ENCODE assay signal across 25 cellular contexts in the genomic region with DNA sequence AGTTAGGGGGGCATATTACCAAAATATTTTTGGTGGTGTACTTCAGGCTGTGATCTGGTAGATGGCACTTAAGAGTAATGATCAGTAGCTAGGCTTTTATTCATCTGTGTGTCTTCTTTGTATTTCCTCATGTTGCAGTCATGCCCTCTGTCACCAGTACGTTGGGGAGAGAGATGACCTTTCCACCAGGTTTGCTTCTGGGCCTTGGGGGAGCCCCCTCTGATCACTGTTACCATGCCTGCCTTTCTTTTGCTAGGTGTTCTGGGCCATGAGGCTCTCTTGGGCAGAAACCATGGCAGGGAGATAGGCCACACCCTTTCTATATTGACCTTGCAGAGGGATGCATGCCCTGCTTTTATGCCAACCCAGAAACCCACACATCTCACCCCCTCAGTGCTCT.
A peak's percentile ranks its signal among the peaks of the same experiment; 100 is the strongest.
DNase-seq lines count a peak whose midpoint lies in the region; ATAC-seq, FAIRE-seq and TF ChIP-seq lines count a peak whose summit lies in the region.
"Had no signal": no experiment of that assay in that cellular context is flagged by ENCODE, and none has a peak within 500 bp of the region (broad histone marks: within the 10 kb centered on the region; RNA-seq: fewer than 3 reads in every experiment).

No MANE protein-coding gene starts in this region.

- H3K4me1 ChIP-seq in mesenchymal stem cell (ENCODE audit: control insufficient read depth, insufficient read depth, low read depth, low read length): no peaks in the 10 kb centered on the region
- H3K4me1 ChIP-seq in osteoblast (ENCODE audit: insufficient read depth, low read length): peaks cover 13% of the 10 kb centered on the region
- no peaks in the 10 kb centered on the region for H3K4me1 ChIP-seq in HepG2 (ENCODE audit: insufficient read depth, low read length)
- H3K4me1 ChIP-seq: A549, BLaER1, Caco-2, HAP-1 had no signal

- H3K9me3 ChIP-seq in mesenchymal stem cell (ENCODE audit: control insufficient read depth, low read length) (peaks cover 8% of the 10 kb centered on the region), osteoblast (ENCODE audit: low read depth, low read length) (no peaks in the 10 kb centered on the region), HepG2 (ENCODE audit: low read length) (no peaks in the 10 kb centered on the region; the same call in 1 of the 2 replicates)
- H3K9me3 ChIP-seq: Caco-2 had no signal

- 73% methylated on average over 1 of the region's 1 CpG for WGBS in mesenchymal stem cell
- 22% methylated on average over 1 of the region's 1 CpG for WGBS in HepG2 (ENCODE audit: low lambda C conversion rate)

- H2BK12ac ChIP-seq in mesenchymal stem cell (ENCODE audit: low read length in 2 of 2): no peak overlapping the region

- no peak overlapping the region for H4K91ac ChIP-seq in mesenchymal stem cell (ENCODE audit: low read length)

- no peak for DNase-seq in activated naive CD8-positive, alpha-beta T cell treated with anti-CD3 and anti-CD28 coated beads, Interleukin-2, amount 50 U/mL, for 24 hours
- no peak for DNase-seq in activated naive CD8-positive, alpha-beta T cell treated with anti-CD3 and anti-CD28 coated beads for 36 hours
- DNase-seq in mesenchymal stem cell (no peak), osteoblast (ENCODE audit: insufficient read length, low spot score, missing footprints) (no peak), HepG2 (ENCODE audit: low spot score) (no peak), AG20443 (ENCODE audit: low spot score) (no peak), endothelial cell (ENCODE audit: low spot score) (no peak)
- DNase-seq in stimulated activated naive B cell treated with anti-CD40 and anti-IgM and Interleukin-4, amounts not matched to agents 10 μg/mL and 1 μg/mL and 100 μg/mL, for 72 hours: peak; percentile 35
- DNase-seq: 8988T; ACHN; Caco-2; CD4-positive, CD25-positive, alpha-beta regulatory T cell; CD8-positive, alpha-beta T cell; DMS79; GF-D8; GOT3; HFFc6 had no signal

- no peak overlapping the region for H3K4ac ChIP-seq in mesenchymal stem cell (ENCODE audit: low read depth in 1 of 2, low read length in 2 of 2)

- H2AFZ ChIP-seq in mesenchymal stem cell (ENCODE audit: low read depth, low read length): no peak overlapping the region
- H2AFZ ChIP-seq in osteoblast (ENCODE audit: low read length): peak overlapping the region; percentile 7
- H2AFZ ChIP-seq in HepG2 (ENCODE audit: low read length): no peak overlapping the region

- TF ChIP-seq EP300 in HepG2 (IDR thresholded peaks at IDR 0.05; ENCODE audit: low read depth in 2 of 2, low read length in 2 of 2) (no peak), HepG2 (CRISPR knock-in tag; IDR thresholded peaks at IDR 0.05; ENCODE audit: borderline replicate concordance) (no peak)

- in situ Hi-C loops in HepG2 (cut with HindIII; ENCODE audit: extremely low pct_ligation_motif_present, low pct_unique_long_range_greater_than_20kb): no loop called here

- POLR2A ChIA-PET in HepG2 (lab: Yijun Ruan, JAX): no interaction called here

- H3K27me3 Mint-ChIP-seq in activated naive CD8-positive, alpha-beta T cell treated with anti-CD3 and anti-CD28 coated beads, Interleukin-2, amount 50 U/mL, for 24 hours: no peaks in the 10 kb centered on the region
- H3K27me3 Mint-ChIP-seq in activated naive CD8-positive, alpha-beta T cell treated with anti-CD3 and anti-CD28 coated beads for 36 hours: no peaks in the 10 kb centered on the region
- no peaks in the 10 kb centered on the region for H3K27me3 Mint-ChIP-seq in stimulated activated naive B cell treated with anti-CD40 and anti-IgM and Interleukin-4, amounts not matched to agents 10 μg/mL and 1 μg/mL and 100 μg/mL, for 72 hours
- H3K27me3 Mint-ChIP-seq in endothelial cell (ENCODE audit: unreplicated experiment): no peaks in the 10 kb centered on the region
- H3K27me3 Mint-ChIP-seq: B cell; CD4-positive, CD25-positive, alpha-beta regulatory T cell had no signal

- TF ChIP-seq CTCF in osteoblast (IDR thresholded peaks at IDR 0.05; ENCODE audit: extremely low read depth, low read depth, low read length) (no peak), HepG2 (CRISPR knock-in tag; IDR thresholded peaks at IDR 0.05) (no peak), endothelial cell (IDR thresholded peaks at IDR 0.05; ENCODE audit: unreplicated experiment) (no peak)

- H3K27ac ChIP-seq in mesenchymal stem cell (ENCODE audit: low read length, poor library complexity, severe bottlenecking) (no peak overlapping the region), osteoblast (ENCODE audit: low read depth, low read length) (no peak overlapping the region), HepG2 (ENCODE audit: extremely low read length, insufficient read depth, low read length) (no peak overlapping the region)
- H3K27ac ChIP-seq: BLaER1, C4-2B had no signal

- H3K23ac ChIP-seq in mesenchymal stem cell (ENCODE audit: low read length in 2 of 2): no peak overlapping the region

- no peak overlapping the region for H3K14ac ChIP-seq in mesenchymal stem cell (ENCODE audit: low read length in 2 of 2)

- no peak overlapping the region for H2BK5ac ChIP-seq in mesenchymal stem cell (ENCODE audit: low read depth, low read length, poor library complexity, severe bottlenecking)

- no peak overlapping the region for H4K8ac ChIP-seq in mesenchymal stem cell (ENCODE audit: low read length)

- H4K20me1 ChIP-seq in osteoblast (ENCODE audit: insufficient read depth, low read length) (no peaks in the 10 kb centered on the region), HepG2 (ENCODE audit: insufficient read depth, low read length) (no peaks in the 10 kb centered on the region)
- H4K20me1 ChIP-seq: BLaER1 had no signal

- peaks cover 30% of the 10 kb centered on the region for H3K9me3 Mint-ChIP-seq in activated naive CD8-positive, alpha-beta T cell treated with anti-CD3 and anti-CD28 coated beads, Interleukin-2, amount 50 U/mL, for 24 hours
- peaks cover 25% of the 10 kb centered on the region for H3K9me3 Mint-ChIP-seq in activated naive CD8-positive, alpha-beta T cell treated with anti-CD3 and anti-CD28 coated beads for 36 hours
- peaks cover 20 to 22% of the 10 kb centered on the region in 2 donors for H3K9me3 Mint-ChIP-seq in stimulated activated naive B cell treated with anti-CD40 and anti-IgM and Interleukin-4, amounts not matched to agents 10 μg/mL and 1 μg/mL and 100 μg/mL, for 72 hours
- H3K9me3 Mint-ChIP-seq in endothelial cell (ENCODE audit: unreplicated experiment): no peaks in the 10 kb centered on the region

- H3K27me3 ChIP-seq in mesenchymal stem cell (ENCODE audit: control insufficient read depth in 1 of 2, insufficient read depth in 1 of 2, low read length in 2 of 2) (no peaks in the 10 kb centered on the region), osteoblast (ENCODE audit: insufficient read depth, low read length) (no peaks in the 10 kb centered on the region), HepG2 (ENCODE audit: control insufficient read depth in 1 of 2, insufficient read depth in 2 of 2, low read length in 2 of 2) (no peaks in the 10 kb centered on the region)
- H3K27me3 ChIP-seq: BLaER1 had no signal

- H3K27ac Mint-ChIP-seq in activated naive CD8-positive, alpha-beta T cell treated with anti-CD3 and anti-CD28 coated beads, Interleukin-2, amount 50 U/mL, for 24 hours: no peak overlapping the region
- H3K27ac Mint-ChIP-seq in activated naive CD8-positive, alpha-beta T cell treated with anti-CD3 and anti-CD28 coated beads for 36 hours: no peak overlapping the region
- H3K27ac Mint-ChIP-seq in stimulated activated naive B cell treated with anti-CD40 and anti-IgM and Interleukin-4, amounts not matched to agents 10 μg/mL and 1 μg/mL and 100 μg/mL, for 72 hours: peak overlapping the region; percentile 37
- no peak overlapping the region for H3K27ac Mint-ChIP-seq in endothelial cell (ENCODE audit: unreplicated experiment)
- H3K27ac Mint-ChIP-seq: B cell; CD4-positive, CD25-positive, alpha-beta regulatory T cell; CD8-positive, alpha-beta T cell had no signal

- peak overlapping the region in 1 of 2 experiments; percentile 30 for H3K18ac ChIP-seq in mesenchymal stem cell (ENCODE audit: low read depth in 1 of 2, low read length in 2 of 2)

- H3K4me2 ChIP-seq in mesenchymal stem cell (ENCODE audit: low read length, poor library complexity, severe bottlenecking) (no peak overlapping the region), osteoblast (ENCODE audit: insufficient read depth, low read length) (no peak overlapping the region), HepG2 (ENCODE audit: low read depth, low read length) (no peak overlapping the region)
- H3K4me2 ChIP-seq: A549, BLaER1 had no signal

- H3K36me3 Mint-ChIP-seq in activated naive CD8-positive, alpha-beta T cell treated with anti-CD3 and anti-CD28 coated beads, Interleukin-2, amount 50 U/mL, for 24 hours (ENCODE audit: low read depth): peaks cover 22% of the 10 kb centered on the region
- peaks cover 38% of the 10 kb centered on the region for H3K36me3 Mint-ChIP-seq in activated naive CD8-positive, alpha-beta T cell treated with anti-CD3 and anti-CD28 coated beads for 36 hours
- peaks cover 39 to 53% of the 10 kb centered on the region in 2 donors for H3K36me3 Mint-ChIP-seq in stimulated activated naive B cell treated with anti-CD40 and anti-IgM and Interleukin-4, amounts not matched to agents 10 μg/mL and 1 μg/mL and 100 μg/mL, for 72 hours
- peaks cover 15% of the 10 kb centered on the region for H3K36me3 Mint-ChIP-seq in endothelial cell (ENCODE audit: low read depth, unreplicated experiment)

- H3K79me2 ChIP-seq in osteoblast (ENCODE audit: insufficient read depth, low read length) (no peaks in the 10 kb centered on the region), HepG2 (ENCODE audit: insufficient read depth, low read length) (no peaks in the 10 kb centered on the region)

- no peak for TF ChIP-seq RAD21 in HepG2 (CRISPR knock-in tag; IDR thresholded peaks at IDR 0.05)

- no peaks in the 10 kb centered on the region for H3K36me3 ChIP-seq in mesenchymal stem cell (ENCODE audit: control insufficient read depth in 1 of 2, insufficient read depth in 2 of 2, low read depth in 1 of 2, low read length in 2 of 2)
- no peaks in the 10 kb centered on the region for H3K36me3 ChIP-seq in osteoblast (ENCODE audit: insufficient read depth, low read length)
- H3K36me3 ChIP-seq in HepG2 (replicated peaks in 1 of 2; ENCODE audit: control insufficient read depth in 1 of 2, insufficient read depth in 2 of 2, low read length in 2 of 2): no peaks in the 10 kb centered on the region
- H3K36me3 ChIP-seq: BLaER1, HAP-1 had no signal

- peak overlapping the region; percentile 27 for H2AK5ac ChIP-seq in mesenchymal stem cell (ENCODE audit: low read length, severe bottlenecking)

- no peak for TF ChIP-seq POLR2A in HepG2 (IDR thresholded peaks at IDR 0.05; ENCODE audit: insufficient read depth in 1 of 2, low read depth in 2 of 2, low read length in 2 of 2)

- peak overlapping the region; percentile 21 for H2BK15ac ChIP-seq in mesenchymal stem cell (ENCODE audit: low read depth, poor library complexity, severe bottlenecking)

- H3K9ac ChIP-seq in mesenchymal stem cell (ENCODE audit: low read length) (no peak overlapping the region), HepG2 (ENCODE audit: insufficient read depth, low read depth, low read length) (no peak overlapping the region)
- H3K9ac ChIP-seq: BLaER1 had no signal

- intact Hi-C loops in HepG2 (cut with micrococcal nuclease; ENCODE audit: unreplicated experiment): no loop called here

- BruUV-seq in HepG2 (replicated peaks; lab: Mats Ljungman, UMichigan): no TSS peak

- peaks cover 3% of the 10 kb centered on the region for H3K4me1 Mint-ChIP-seq in activated naive CD8-positive, alpha-beta T cell treated with anti-CD3 and anti-CD28 coated beads, Interleukin-2, amount 50 U/mL, for 24 hours
- no peaks in the 10 kb centered on the region for H3K4me1 Mint-ChIP-seq in activated naive CD8-positive, alpha-beta T cell treated with anti-CD3 and anti-CD28 coated beads for 36 hours
- peaks cover 14 to 27% of the 10 kb centered on the region in 2 donors for H3K4me1 Mint-ChIP-seq in stimulated activated naive B cell treated with anti-CD40 and anti-IgM and Interleukin-4, amounts not matched to agents 10 μg/mL and 1 μg/mL and 100 μg/mL, for 72 hours
- no peaks in the 10 kb centered on the region for H3K4me1 Mint-ChIP-seq in endothelial cell (ENCODE audit: unreplicated experiment)
- H3K4me1 Mint-ChIP-seq: B cell had no signal

- CTCF ChIA-PET in HepG2 (lab: Yijun Ruan, JAX; ENCODE audit: low intra/inter-chr PET ratio, low total read pairs): no interaction called here

- no peak for FAIRE-seq in HepG2 (lab: Jason Lieb, UNC)
- FAIRE-seq: A549, GM12891, GM18507, H54 had no signal

- H3K4me3 Mint-ChIP-seq in activated naive CD8-positive, alpha-beta T cell treated with anti-CD3 and anti-CD28 coated beads, Interleukin-2, amount 50 U/mL, for 24 hours: no peak overlapping the region
- no peak overlapping the region for H3K4me3 Mint-ChIP-seq in activated naive CD8-positive, alpha-beta T cell treated with anti-CD3 and anti-CD28 coated beads for 36 hours
- no peak overlapping the region for H3K4me3 Mint-ChIP-seq in stimulated activated naive B cell treated with anti-CD40 and anti-IgM and Interleukin-4, amounts not matched to agents 10 μg/mL and 1 μg/mL and 100 μg/mL, for 72 hours
- no peak overlapping the region for H3K4me3 Mint-ChIP-seq in endothelial cell (ENCODE audit: unreplicated experiment)
- H3K4me3 Mint-ChIP-seq: B cell; CD4-positive, CD25-positive, alpha-beta regulatory T cell; CD8-positive, alpha-beta T cell; HFFc6 had no signal

- H3K4me3 ChIP-seq in mesenchymal stem cell (ENCODE audit: insufficient read depth in 1 of 2, low read depth in 1 of 2, low read length in 2 of 2) (no peak overlapping the region), osteoblast (ENCODE audit: insufficient read depth, low read length) (no peak overlapping the region), HepG2 (replicated peaks in 1 of 3; ENCODE audit: insufficient read depth in 1 of 3, low read depth in 2 of 3, low read length in 3 of 3) (no peak overlapping the region)
- H3K4me3 ChIP-seq: A549, BLaER1, HAP-1 had no signal

- ATAC-seq in activated naive CD8-positive, alpha-beta T cell treated with anti-CD3 and anti-CD28 coated beads, Interleukin-2, amount 50 U/mL, for 24 hours: peak; percentile 84
- peak; percentile 99 to 100 for ATAC-seq in stimulated activated naive B cell treated with anti-CD40 and anti-IgM and Interleukin-4, amounts not matched to agents 10 μg/mL and 1 μg/mL and 100 μg/mL, for 72 hours (replicated peaks)
- ATAC-seq in HepG2: no peak
- ATAC-seq: A549; CD8-positive, alpha-beta T cell had no signal

- H2BK120ac ChIP-seq in mesenchymal stem cell (ENCODE audit: low read depth, low read length): no peak overlapping the region

- H3K79me1 ChIP-seq in mesenchymal stem cell (replicated peaks; ENCODE audit: low read length, poor library complexity, severe bottlenecking): peaks cover 2% of the 10 kb centered on the region
